19 cellular contexts compared by ENCODE assay signal in the genomic region with DNA sequence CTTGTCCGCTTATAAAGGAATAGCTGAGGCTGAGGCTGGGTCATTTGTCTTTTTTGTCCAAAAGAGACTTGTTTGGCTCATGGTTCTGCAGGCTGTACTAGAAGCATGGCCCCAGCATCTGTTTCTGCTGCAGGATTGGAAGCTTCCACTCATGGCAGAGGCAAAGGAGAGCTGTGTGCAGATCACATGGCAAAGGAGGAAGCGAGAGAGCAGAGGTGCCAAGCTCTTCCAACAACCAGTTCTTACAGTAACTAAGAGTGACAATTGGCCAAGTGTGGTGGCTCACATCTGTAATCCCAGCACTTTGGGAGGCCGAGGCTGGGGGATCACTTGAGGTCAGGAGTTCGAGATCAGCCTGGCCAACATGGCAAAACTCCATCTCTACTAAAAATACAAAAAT. TPM values are rescaled to one million over a fixed set of nuclear protein-coding genes. Genes with fewer than 3 reads are reported as not detected.
"Had no signal": no experiment of that assay in that cellular context is flagged by ENCODE, and none has a peak within 500 bp of the region (broad histone marks: within the 10 kb centered on the region; RNA-seq: fewer than 3 reads in every experiment).

No MANE protein-coding gene starts in this region.

RNA-seq across cellular contexts. Expression of gene VPREB3, which starts 26.1 kb away (rescaled TPM):
- total RNA-seq: dermis blood vessel endothelial cell, endothelial cell of umbilical vein, epithelial cell of proximal tubule, esophagus muscularis mucosa, mammary epithelial cell, mesenteric fat pad, occipital lobe, progenitor cell of endocrine pancreas, smooth muscle cell, stomach, temporal lobe, thyroid gland, urinary bladder had no signal

RNA-seq across cellular contexts. Expression of gene C22orf15, which starts 34.7 kb away (rescaled TPM):
- total RNA-seq: dermis blood vessel endothelial cell, endothelial cell of umbilical vein, heart right ventricle, left colon, left ventricle myocardium inferior, mammary epithelial cell, mesenteric fat pad, myocyte, occipital lobe, progenitor cell of endocrine pancreas, right lobe of liver, smooth muscle cell, stomach, subcutaneous adipose tissue, thyroid gland had no signal

RNA-seq across cellular contexts. Expression of gene RGL4, which starts 37.3 kb away (rescaled TPM):
- total RNA-seq: dermis blood vessel endothelial cell, endothelial cell of umbilical vein, epithelial cell of proximal tubule, left colon, left ventricle myocardium inferior, mammary epithelial cell, occipital lobe, right lobe of liver, smooth muscle cell, subcutaneous adipose tissue, temporal lobe, urinary bladder had no signal
